8 cellular contexts compared by ENCODE assay signal in the genomic region with DNA sequence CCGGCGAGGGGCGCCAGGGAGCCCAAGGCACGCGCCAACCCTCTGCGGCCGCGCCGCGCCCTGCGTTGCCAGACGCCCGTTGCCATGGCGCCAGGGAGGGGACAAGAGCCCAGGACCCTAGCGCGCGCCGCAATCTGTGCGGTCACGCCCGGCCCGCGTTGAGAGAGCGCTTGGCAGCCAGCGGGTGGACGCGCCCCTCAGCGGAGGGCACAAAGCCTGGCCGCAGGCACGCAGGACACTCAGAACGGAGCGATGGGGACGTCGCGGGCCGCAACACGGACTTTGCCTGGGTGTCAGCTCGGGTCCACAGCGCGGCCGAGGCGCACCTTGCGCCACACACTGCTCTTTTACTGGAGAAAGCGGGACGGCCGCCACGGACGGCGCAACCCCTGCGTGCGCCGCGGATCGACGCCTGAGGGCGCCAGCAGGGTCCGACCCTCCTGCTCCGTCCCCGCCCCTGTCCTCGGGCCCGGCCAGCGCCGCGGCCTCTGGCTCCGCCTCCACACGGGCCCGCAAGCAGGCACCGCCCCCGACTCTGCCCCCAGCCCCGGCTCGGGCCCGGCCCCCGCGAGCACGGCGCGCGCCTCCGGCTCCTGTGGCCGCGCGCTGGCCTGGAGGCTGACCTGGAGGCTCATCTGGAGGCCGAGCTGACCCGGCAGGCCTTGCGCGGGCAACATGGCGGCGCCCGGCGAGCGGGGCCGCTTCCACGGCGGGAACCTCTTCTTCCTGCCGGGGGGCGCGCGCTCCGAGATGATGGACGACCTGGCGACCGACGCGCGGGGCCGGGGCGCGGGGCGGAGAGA. TPM values are rescaled to one million over a fixed set of nuclear protein-coding genes. Genes with fewer than 3 reads are reported as not detected.
A peak's percentile ranks its signal among the peaks of the same experiment; 100 is the strongest.
DNase-seq lines count a peak whose midpoint lies in the region; ATAC-seq and TF ChIP-seq lines count a peak whose summit lies in the region.

A gene (plus strand): TSS at position 650 of the 803 bp plus-strand sequence. CDS start 26 bp downstream, at position 676.

- DNase-seq in NCI-H1436 (lab: John Stamatoyannopoulos, UW) = peak; percentile 73
- no peak for DNase-seq in NCI-H1436 treated with DMSO at 0.1 percent for 48 hours (lab: John Stamatoyannopoulos, UW)
- DNase-seq in NAMALWA (ENCODE audit: low spot score) = peak; percentile 83
- DNase-seq in SKM-1 treated with dmso at 0.1 percent for 144 hours (lab: John Stamatoyannopoulos, UW; ENCODE audit: unreplicated experiment) = peak; percentile 89
- DNase-seq in heart right ventricle = peak; percentile 88 to 92

- no peaks in the 10 kb centered on the region for H3K79me2 ChIP-seq in parathyroid adenoma

- 0% methylated on average over 95 to 109 of the region's 109 CpGs for WGBS in heart right ventricle, 2 donors

- H3K4me3 ChIP-seq in heart right ventricle (peak within 1 kb of the TSS; percentile 80 to 98 (median 91)), parathyroid adenoma (ENCODE audit: low read depth, low read length) (peak within 1 kb of the TSS; percentile 71)

- ATAC-seq in HG02588 (IDR thresholded peaks at IDR 0.05; ENCODE audit: unreplicated experiment) = peak; percentile 72
- ATAC-seq in heart right ventricle = peak; percentile 94 to 98 (median 94)

- H3K27ac ChIP-seq in angular gyrus (ENCODE audit: low read depth, low read length) = peak within 1 kb of the TSS; percentile 78
- peak within 1 kb of the TSS; percentile 65 to 89 (median 81) for H3K27ac ChIP-seq in heart right ventricle
- H3K27ac ChIP-seq in parathyroid adenoma = peak within 1 kb of the TSS; percentile 48

- peak within 1 kb of the TSS; percentile 98 for H3K4me2 ChIP-seq in parathyroid adenoma (ENCODE audit: low read length)

- H3K27me3 ChIP-seq in heart right ventricle (peaks cover 15 to 54% (median 43%) of the 10 kb centered on the region in 7 donors), parathyroid adenoma (ENCODE audit: control insufficient read depth, insufficient read depth, low read length) (no peaks in the 10 kb centered on the region)

- H3K9ac ChIP-seq in parathyroid adenoma = peak within 1 kb of the TSS; percentile 58

- H3K36me3 ChIP-seq in heart right ventricle (peaks cover 0 to 26% (median 12%) of the 10 kb centered on the region in 9 donors), parathyroid adenoma (ENCODE audit: control insufficient read depth, insufficient read depth, low read length) (no peaks in the 10 kb centered on the region)

- H2AFZ ChIP-seq in parathyroid adenoma = peak within 1 kb of the TSS; percentile 71

- H3K9me3 ChIP-seq in heart right ventricle (no peaks in the 10 kb centered on the region), parathyroid adenoma (ENCODE audit: control insufficient read depth, low read length) (no peaks in the 10 kb centered on the region)

- intact Hi-C loops in heart right ventricle (cut with DNase I) = loop anchor here in 1 of 10 donors (10.0 kb wide), 1 partner anchor 59 kb away; no protein-coding TSS in a partner anchor

- TF ChIP-seq CTCF in heart right ventricle (IDR thresholded peaks at IDR 0.05) (peak; percentile 9 to 73 (median 52)), parathyroid adenoma (IDR thresholded peaks at IDR 0.05) (no peak)

- H3K4me1 ChIP-seq in heart right ventricle = peaks cover 11 to 43% (median 30%) of the 10 kb centered on the region in 9 donors
- peaks cover 5% of the 10 kb centered on the region for H3K4me1 ChIP-seq in parathyroid adenoma

RNA-seq across cellular contexts. Expression of the gene that starts here (rescaled TPM):
- 10 to 100 TPM; 14.7 to 30.2 (median 24.5) TPM for total RNA-seq in heart right ventricle
- polyA plus RNA-seq in heart right ventricle = 10 to 100 TPM; 37.5 to 65.6 TPM
